In the genomic region with DNA sequence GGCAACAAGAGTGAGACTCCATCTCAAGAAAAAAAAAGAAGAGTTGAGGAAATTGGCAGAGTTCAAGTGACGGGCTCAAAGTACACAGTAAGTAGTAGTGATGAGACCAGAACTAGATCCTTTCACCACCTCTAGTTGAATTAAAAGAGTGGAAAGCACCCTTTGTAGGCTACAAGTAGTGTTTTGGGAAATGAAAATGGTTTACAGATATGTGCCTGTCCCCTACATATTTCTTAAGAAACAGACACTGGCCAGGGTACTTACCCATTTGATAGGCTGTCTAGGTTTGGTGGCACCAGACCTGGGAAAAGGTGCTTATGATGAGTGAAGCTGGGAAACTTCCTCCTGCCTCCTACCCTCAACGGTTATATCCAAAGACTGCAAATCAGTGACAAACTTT, we compare ENCODE assay signal across 9 cellular contexts.
"Had no signal": no experiment of that assay in that cellular context is flagged by ENCODE, and none has a peak within 500 bp of the region (broad histone marks: within the 10 kb centered on the region; RNA-seq: fewer than 3 reads in every experiment).

No MANE protein-coding gene starts in this region.

- ATAC-seq: GM23338, HCT116 had no signal

- H3K27ac ChIP-seq: GM23248 had no signal

- H3K9ac ChIP-seq: GM23248 had no signal

- DNase-seq: GM23248, GOT3, H7, H9, HCEC 1CT, HFFc6 had no signal

- H3K4me3 Mint-ChIP-seq: GM23338, H9, HFFc6 had no signal

- H3K4me1 ChIP-seq: HAP-1 had no signal

- H3K27ac Mint-ChIP-seq: GM23338, H9, HFFc6 had no signal

- H3K9me3 ChIP-seq: HAP-1 had no signal

- H3K4me3 ChIP-seq: GM23248, GM23338, HAP-1 had no signal

- H3K4me1 Mint-ChIP-seq: GM23338, H9 had no signal

- H3K4me2 ChIP-seq: GM23338 had no signal

- H3K36me3 ChIP-seq: HAP-1 had no signal

- H2AFZ ChIP-seq: GM23248, GM23338 had no signal
